In genomic region chr20:22825076-22825475, GRCh38 we compare ENCODE assay signal across 17 cellular contexts.
"Had no signal": no experiment of that assay in that cellular context is flagged by ENCODE, and none has a peak within 500 bp of the region (broad histone marks: within the 10 kb centered on the region; RNA-seq: fewer than 3 reads in every experiment).

No MANE protein-coding gene starts in this region.

- H3K36me3 ChIP-seq: esophagus squamous epithelium, gastrocnemius medialis, heart right ventricle, left ventricle myocardium inferior, ovary, thyroid gland had no signal

- H3K9me3 Mint-ChIP-seq: activated T-helper 1 cell treated with anti-CD3 and anti-CD28 coated beads, Interleukin-12 subunit alpha, Interleukin-12 subunit beta, Interleukin-2, Interleukin-4 antibody, amounts not matched to agents 30 ng/mL and 10 ng/mL and 1 ng/mL, durations not matched to agents 14 hours and 24 hours and 36 hours; central memory CD8-positive, alpha-beta T cell; dendritic cell treated with granulocyte-macrophage colony-stimulating factor and Interleukin-4, amounts not matched to agents 40 ng/mL and 50 ng/mL, for 4 days; nephron progenitor cell; T-helper 1 cell treated with Interleukin-12 subunit alpha and Interleukin-12 subunit beta and Interleukin-4 antibody, amounts not matched to agents 30 μg/mL and 1 μg/mL, for 36 hours; WTC11 had no signal

- DNase-seq: activated CD4-positive, alpha-beta T cell treated with anti-CD3 and anti-CD28 coated beads for 48 hours; activated naive CD4-positive, alpha-beta T cell; esophagus squamous epithelium; gastrocnemius medialis; heart right ventricle; left ventricle myocardium inferior; mesendoderm; nephron progenitor cell; ovary; stimulated activated CD4-positive, alpha-beta T cell treated with anti-CD3 and anti-CD28 coated beads, Interleukin-15, amount 100 ng/mL, for 24 hours; stimulated activated CD4-positive, alpha-beta T cell treated with anti-CD3 and anti-CD28 coated beads, Interleukin-4, amount 100 ng/mL, for 4 hours; thyroid gland had no signal

- H3K27ac ChIP-seq: esophagus squamous epithelium, gastrocnemius medialis, heart right ventricle, left ventricle myocardium inferior, ovary, thyroid gland had no signal

- H3K27ac Mint-ChIP-seq: activated T-helper 1 cell treated with anti-CD3 and anti-CD28 coated beads, Interleukin-12 subunit alpha, Interleukin-12 subunit beta, Interleukin-2, Interleukin-4 antibody, amounts not matched to agents 30 ng/mL and 10 ng/mL and 1 ng/mL, durations not matched to agents 14 hours and 24 hours and 36 hours; dendritic cell treated with granulocyte-macrophage colony-stimulating factor and Interleukin-4, amounts not matched to agents 40 ng/mL and 50 ng/mL, for 4 days; T-helper 1 cell treated with Interleukin-12 subunit alpha and Interleukin-12 subunit beta and Interleukin-4 antibody, amounts not matched to agents 30 μg/mL and 1 μg/mL, for 36 hours; WTC11 had no signal

- H3K27me3 Mint-ChIP-seq: central memory CD8-positive, alpha-beta T cell had no signal

- H3K36me3 Mint-ChIP-seq: WTC11 had no signal

- H3K4me1 ChIP-seq: gastrocnemius medialis, left ventricle myocardium inferior, thyroid gland had no signal

- H3K9me3 ChIP-seq: esophagus squamous epithelium, gastrocnemius medialis, heart right ventricle, left ventricle myocardium inferior, ovary, thyroid gland had no signal

- H3K4me1 Mint-ChIP-seq: central memory CD8-positive, alpha-beta T cell had no signal

- H3K4me3 Mint-ChIP-seq: activated T-helper 1 cell treated with anti-CD3 and anti-CD28 coated beads, Interleukin-12 subunit alpha, Interleukin-12 subunit beta, Interleukin-2, Interleukin-4 antibody, amounts not matched to agents 30 ng/mL and 10 ng/mL and 1 ng/mL, durations not matched to agents 14 hours and 24 hours and 36 hours; central memory CD8-positive, alpha-beta T cell; dendritic cell treated with granulocyte-macrophage colony-stimulating factor and Interleukin-4, amounts not matched to agents 40 ng/mL and 50 ng/mL, for 4 days; nephron progenitor cell; T-helper 1 cell treated with Interleukin-12 subunit alpha and Interleukin-12 subunit beta and Interleukin-4 antibody, amounts not matched to agents 30 μg/mL and 1 μg/mL, for 36 hours; WTC11 had no signal

- H3K27me3 ChIP-seq: gastrocnemius medialis, ovary, thyroid gland had no signal

- H3K4me3 ChIP-seq: esophagus squamous epithelium, gastrocnemius medialis, heart right ventricle, left ventricle myocardium inferior, ovary, thyroid gland had no signal
